16 cellular contexts compared by ENCODE assay signal in genomic region chr12:121778567-121779421, GRCh38. TPM values are rescaled to one million over a fixed set of nuclear protein-coding genes. Genes with fewer than 3 reads are reported as not detected.
DNase-seq lines count a peak whose midpoint lies in the region; ATAC-seq and TF ChIP-seq lines count a peak whose summit lies in the region.
"Had no signal": no experiment of that assay in that cellular context is flagged by ENCODE, and none has a peak within 500 bp of the region (broad histone marks: within the 10 kb centered on the region; RNA-seq: fewer than 3 reads in every experiment).

No MANE protein-coding gene starts in this region.

- peaks cover 9 to 54% (median 20%) of the 10 kb centered on the region in 11 experiments; a peak in 18 of 22 replicates for H4K20me1 ChIP-seq in BLaER1 treated with 17β-estradiol and CSF1 and Interleukin-3, amounts not matched to agents 10 nM and 100 nM

- intact Hi-C loops in activated CD8-positive, alpha-beta T cell treated with anti-CD3 and anti-CD28 coated beads for 36 hours (cut with micrococcal nuclease): no loop called here
- intact Hi-C loops in dorsolateral prefrontal cortex (cut with DNase I): no loop called here

- ATAC-seq in GM18505 (IDR thresholded peaks at IDR 0.05; ENCODE audit: unreplicated experiment) (no peak), memory B cell (ENCODE audit: low read depth) (no peak), GM19395 (IDR thresholded peaks at IDR 0.05; ENCODE audit: unreplicated experiment) (no peak)
- no peak for ATAC-seq in activated CD8-positive, alpha-beta T cell treated with anti-CD3 and anti-CD28 coated beads for 36 hours

- H3K27me3 ChIP-seq in BLaER1 treated with 17β-estradiol and CSF1 and Interleukin-3, amounts not matched to agents 10 nM and 100 nM: no peaks in the 10 kb centered on the region
- H3K27me3 ChIP-seq in dorsolateral prefrontal cortex: no peaks in the 10 kb centered on the region
- H3K27me3 ChIP-seq: brain microvascular endothelial cell had no signal

- peak overlapping the region in 8 of 11 experiments; percentile 17 to 54 (median 40); a peak in 10 of 22 replicates for H3K9ac ChIP-seq in BLaER1 treated with 17β-estradiol and CSF1 and Interleukin-3, amounts not matched to agents 10 nM and 100 nM

- H3K36me3 Mint-ChIP-seq in activated CD8-positive, alpha-beta T cell treated with anti-CD3 and anti-CD28 coated beads for 36 hours (ENCODE audit: low read depth): peaks cover 25% of the 10 kb centered on the region
- H3K36me3 Mint-ChIP-seq in memory B cell: peaks cover 8% of the 10 kb centered on the region

- POLR2A ChIA-PET in activated CD8-positive, alpha-beta T cell treated with anti-CD3 and anti-CD28 coated beads for 36 hours (lab: Charles Lee): interaction anchor here (1.1 to 30.9 kb wide), 3 partner anchors 11 to 66 kb away, joined by 3 to 683 read pairs (median 3); partner anchors contain the start of genes RHOF, SETD1B and TMEM120B

- peak overlapping the region; percentile 73 for H3K27ac Mint-ChIP-seq in activated CD8-positive, alpha-beta T cell treated with anti-CD3 and anti-CD28 coated beads for 36 hours
- H3K27ac Mint-ChIP-seq in memory B cell: peak overlapping the region; percentile 75

- H3K4me1 ChIP-seq in BLaER1 treated with 17β-estradiol and CSF1 and Interleukin-3, amounts not matched to agents 10 nM and 100 nM: peaks cover 35 to 68% (median 63%) of the 10 kb centered on the region in 10 experiments

- H3K4me2 ChIP-seq in BLaER1 treated with 17β-estradiol and CSF1 and Interleukin-3, amounts not matched to agents 10 nM and 100 nM: peak overlapping the region in 9 of 11 experiments; percentile 18 to 66 (median 44); a peak in 15 of 22 replicates

- peaks cover 27 to 45% (median 35%) of the 10 kb centered on the region in 11 experiments for H3K36me3 ChIP-seq in BLaER1 treated with 17β-estradiol and CSF1 and Interleukin-3, amounts not matched to agents 10 nM and 100 nM

- H3K9me3 Mint-ChIP-seq in activated CD8-positive, alpha-beta T cell treated with anti-CD3 and anti-CD28 coated beads for 36 hours: no peaks in the 10 kb centered on the region
- no peaks in the 10 kb centered on the region for H3K9me3 Mint-ChIP-seq in memory B cell

- H3K27me3 Mint-ChIP-seq in activated CD8-positive, alpha-beta T cell treated with anti-CD3 and anti-CD28 coated beads for 36 hours: no peaks in the 10 kb centered on the region
- no peaks in the 10 kb centered on the region for H3K27me3 Mint-ChIP-seq in memory B cell

- no peaks in the 10 kb centered on the region for H3K9me3 ChIP-seq in BLaER1 treated with 17β-estradiol and CSF1 and Interleukin-3, amounts not matched to agents 10 nM and 100 nM (replicated peaks in 1 of 11)

- H3K4me3 Mint-ChIP-seq in activated CD8-positive, alpha-beta T cell treated with anti-CD3 and anti-CD28 coated beads for 36 hours: no peak overlapping the region
- H3K4me3 Mint-ChIP-seq in memory B cell: no peak overlapping the region

- CTCF ChIA-PET in activated CD8-positive, alpha-beta T cell treated with anti-CD3 and anti-CD28 coated beads for 36 hours (lab: Charles Lee): interaction anchor here (0.7 to 14.8 kb wide), 2 partner anchors 16 to 27 kb away, joined by 3 to 420 read pairs; partner anchors contain the start of gene RHOF

- no peak overlapping the region for H3K4me3 ChIP-seq in BLaER1 treated with 17β-estradiol and CSF1 and Interleukin-3, amounts not matched to agents 10 nM and 100 nM
- no peak overlapping the region for H3K4me3 ChIP-seq in dorsolateral prefrontal cortex

- TF ChIP-seq CTCF in activated CD8-positive, alpha-beta T cell treated with anti-CD3 and anti-CD28 coated beads for 36 hours (IDR thresholded peaks at IDR 0.05): no peak
- no peak for TF ChIP-seq CTCF in dorsolateral prefrontal cortex (IDR thresholded peaks at IDR 0.05 in 54 of 56, conservative IDR thresholded peaks at IDR 0.05 in 2 of 56; ENCODE audit: low read depth in 1 of 56, partially characterized antibody in 56 of 56)

- no peak for DNase-seq in activated CD8-positive, alpha-beta T cell treated with anti-CD3 and anti-CD28 coated beads for 36 hours
- no peak for DNase-seq in memory B cell (ENCODE audit: low spot score in 2 of 2)
- DNase-seq in globus pallidus (ENCODE audit: low spot score): no peak
- DNase-seq in dorsolateral prefrontal cortex: no peak
- DNase-seq in pons (ENCODE audit: low spot score): no peak
- DNase-seq: brain microvascular endothelial cell, GF-D8, NCI-H187, NCI-H69, retina, SHP77 treated with DMSO at 0.1 percent for 48 hours had no signal

- TF ChIP-seq POLR2A in GM18505 (IDR thresholded peaks at IDR 0.05; ENCODE audit: borderline replicate concordance, extremely low read depth, insufficient read depth, insufficient read length): peak; percentile 24

- peak overlapping the region in 5 of 11 experiments; percentile 26 to 42 (median 36); a peak in 9 of 22 replicates for H3K27ac ChIP-seq in BLaER1 treated with 17β-estradiol and CSF1 and Interleukin-3, amounts not matched to agents 10 nM and 100 nM
- peak overlapping the region in 2 of 59 donors; percentile 36 to 53 for H3K27ac ChIP-seq in dorsolateral prefrontal cortex
- H3K27ac ChIP-seq: brain microvascular endothelial cell, C4-2B, HL-60 had no signal

- H3K4me1 Mint-ChIP-seq in activated CD8-positive, alpha-beta T cell treated with anti-CD3 and anti-CD28 coated beads for 36 hours (ENCODE audit: low read depth): peaks cover 38% of the 10 kb centered on the region
- H3K4me1 Mint-ChIP-seq in memory B cell: peaks cover 21% of the 10 kb centered on the region

RNA-seq across cellular contexts. Expression of gene RHOF, which starts 14.7 kb away (rescaled TPM):
- total RNA-seq in activated CD8-positive, alpha-beta T cell treated with anti-CD3 and anti-CD28 coated beads for 36 hours: 100 to 1,000 TPM; 108 to 116 TPM
- 10 to 100 TPM; 18.1 to 42.5 (median 27.4) TPM for total RNA-seq in dorsolateral prefrontal cortex

RNA-seq across cellular contexts. Expression of gene SETD1B, which starts 25.0 kb away (rescaled TPM):
- 10 to 100 TPM; 13.3 TPM for total RNA-seq in activated CD8-positive, alpha-beta T cell treated with anti-CD3 and anti-CD28 coated beads for 36 hours
- total RNA-seq in dorsolateral prefrontal cortex: 10 to 100 TPM; 15.5 to 29.9 (median 23.0) TPM
